Comparison of ENCODE assay signal across 14 cellular contexts in the genomic region with DNA sequence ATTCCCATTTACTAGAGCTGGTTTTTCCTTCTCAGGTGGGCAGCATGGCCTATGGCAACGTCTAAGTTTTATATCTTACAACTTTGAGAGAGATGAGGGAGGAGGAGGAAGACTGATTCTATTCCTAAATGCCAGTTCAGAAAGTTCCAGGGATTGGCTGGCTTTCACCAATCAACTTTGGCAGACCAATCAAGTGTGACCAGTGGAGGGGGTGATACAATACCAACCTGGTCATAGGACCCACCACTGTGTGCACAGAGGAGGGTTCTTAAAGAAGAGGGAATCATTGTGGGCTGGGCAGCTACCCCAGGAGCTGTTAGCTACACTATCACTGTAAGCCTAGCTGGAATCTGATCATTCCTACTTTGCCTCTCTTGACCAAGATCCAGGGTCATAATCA. TPM values are rescaled to one million over a fixed set of nuclear protein-coding genes. Genes with fewer than 3 reads are reported as not detected.
DNase-seq lines count a peak whose midpoint lies in the region; ATAC-seq and TF ChIP-seq lines count a peak whose summit lies in the region.
"Had no signal": no experiment of that assay in that cellular context is flagged by ENCODE, and none has a peak within 500 bp of the region (broad histone marks: within the 10 kb centered on the region; RNA-seq: fewer than 3 reads in every experiment).

No MANE protein-coding gene starts in this region.

- POLR2A ChIA-PET in MCF 10A (lab: Yijun Ruan, JAX), result interaction anchor here (0.7 to 21.8 kb wide), 6 partner anchors 9 to 121 kb away, joined by 3 to 513 read pairs (median 30); no protein-coding TSS in a partner anchor

- TF ChIP-seq CTCF in MCF 10A (IDR thresholded peaks at IDR 0.05; ENCODE audit: unreplicated experiment) (no peak), nephron (IDR thresholded peaks at IDR 0.05; ENCODE audit: unreplicated experiment in 3 of 3) (no peak), gastrocnemius medialis (IDR thresholded peaks at IDR 0.05 in 4 of 5, conservative IDR thresholded peaks at IDR 0.05 in 1 of 5) (no peak)

- intact Hi-C loops in MCF 10A (cut with micrococcal nuclease), result loop anchor here (2.0 kb wide), 1 partner anchor 16 kb away; no protein-coding TSS in a partner anchor
- intact Hi-C loops in gastrocnemius medialis (cut with DNase I; ENCODE audit: low total_unique reads), result no loop called here

- H3K36me3 ChIP-seq in ACC112 (ENCODE audit: insufficient read depth, low read length) (no peaks in the 10 kb centered on the region), gastrocnemius medialis (no peaks in the 10 kb centered on the region)

- no peak overlapping the region for H2AFZ ChIP-seq in ACC112 (ENCODE audit: low read length, unreplicated experiment)

- H3K4me1 Mint-ChIP-seq in MCF 10A (ENCODE audit: insufficient read depth, unreplicated experiment), result peaks cover 51% of the 10 kb centered on the region
- H3K4me1 Mint-ChIP-seq in nephron, result peaks cover 24% of the 10 kb centered on the region

- H3K4me3 ChIP-seq in ACC112 (ENCODE audit: low read depth, low read length), result peak overlapping the region; percentile 8
- no peak overlapping the region for H3K4me3 ChIP-seq in gastrocnemius medialis

- peak overlapping the region; percentile 98 for H3K27ac Mint-ChIP-seq in MCF 10A (ENCODE audit: low read depth, unreplicated experiment)
- H3K27ac Mint-ChIP-seq in nephron, result peak overlapping the region in 2 of 3 experiments; percentile 35 to 78
- H3K27ac Mint-ChIP-seq: CD4-positive, alpha-beta T cell had no signal

- in situ Hi-C loops in gastrocnemius medialis (cut with MboI; ENCODE audit: low sequenced_read_pairs in 4 of 4), result no loop called here

- H3K36me3 Mint-ChIP-seq in MCF 10A (ENCODE audit: insufficient read depth, unreplicated experiment), result no peaks in the 10 kb centered on the region
- H3K36me3 Mint-ChIP-seq in nephron (ENCODE audit: low read depth), result peaks cover 19% of the 10 kb centered on the region
- H3K36me3 Mint-ChIP-seq: naive thymus-derived CD8-positive, alpha-beta T cell had no signal

- H3K9me3 ChIP-seq in gastrocnemius medialis, result no peaks in the 10 kb centered on the region

- no peaks in the 10 kb centered on the region for H3K27me3 ChIP-seq in ACC112 (ENCODE audit: insufficient read depth, low read length)
- H3K27me3 ChIP-seq in gastrocnemius medialis, result no peaks in the 10 kb centered on the region

- H3K4me1 ChIP-seq in ACC112 (ENCODE audit: control insufficient read depth, insufficient read depth, low read length, unreplicated experiment), result peaks cover 52% of the 10 kb centered on the region
- H3K4me1 ChIP-seq in gastrocnemius medialis, result peaks cover 15 to 31% of the 10 kb centered on the region in 2 donors

- H3K4me3 Mint-ChIP-seq in MCF 10A (ENCODE audit: unreplicated experiment) (peak overlapping the region; percentile 6), nephron (no peak overlapping the region)
- H3K4me3 Mint-ChIP-seq: CD4-positive, alpha-beta T cell had no signal

- H3K9me3 Mint-ChIP-seq in MCF 10A (ENCODE audit: unreplicated experiment), result no peaks in the 10 kb centered on the region
- H3K9me3 Mint-ChIP-seq in nephron, result no peaks in the 10 kb centered on the region
- H3K9me3 Mint-ChIP-seq: CD4-positive, alpha-beta T cell; naive thymus-derived CD8-positive, alpha-beta T cell had no signal

- DNase-seq in LHCN-M2 (ENCODE audit: low read depth), result peak; percentile 81
- DNase-seq in MCF 10A (ENCODE audit: unreplicated experiment), result no peak
- no peak for DNase-seq in NCI-H1105 (lab: John Stamatoyannopoulos, UW)
- DNase-seq in gastrocnemius medialis, result no peak
- DNase-seq in NCI-H748 (lab: John Stamatoyannopoulos, UW; ENCODE audit: unreplicated experiment), result no peak
- DNase-seq: activated CD4-positive, alpha-beta T cell treated with anti-CD3 and anti-CD28 coated beads, Interleukin-2, amount 50 U/mL, for 48 hours; CD4-positive, alpha-beta T cell; GDM1; KG1; naive thymus-derived CD8-positive, alpha-beta T cell had no signal

- peak overlapping the region; percentile 98 for H3K27ac ChIP-seq in ACC112 (ENCODE audit: low read depth, low read length)
- H3K27ac ChIP-seq in gastrocnemius medialis, result peak overlapping the region in 1 of 4 donors; percentile 85

- TSS peak; percentile 47 for BruUV-seq in MCF 10A (replicated peaks; lab: Mats Ljungman, UMichigan)

- H3K27me3 Mint-ChIP-seq in MCF 10A (ENCODE audit: insufficient read depth, unreplicated experiment), result no peaks in the 10 kb centered on the region
- H3K27me3 Mint-ChIP-seq in nephron (ENCODE audit: low read depth), result no peaks in the 10 kb centered on the region
- H3K27me3 Mint-ChIP-seq: naive thymus-derived CD8-positive, alpha-beta T cell had no signal

- no peak for TF ChIP-seq POLR2A in gastrocnemius medialis (IDR thresholded peaks at IDR 0.05)

- no peak for ATAC-seq in gastrocnemius medialis
- no peak for ATAC-seq in esophagus mucosa

- CTCF ChIA-PET in MCF 10A (lab: Yijun Ruan, JAX), result interaction anchor here (0.6 to 21.3 kb wide), 7 partner anchors 9 to 335 kb away, joined by 3 to 564 read pairs (median 4); partner anchors contain the start of gene ALG9

- peaks cover 4% of the 10 kb centered on the region for H3K79me2 ChIP-seq in ACC112 (ENCODE audit: control insufficient read depth, insufficient read depth, low read length, unreplicated experiment)

RNA-seq across cellular contexts. Expression of gene DIXDC1, which starts 8.1 kb away (rescaled TPM):
- 17.0 and 17.1 TPM in 2 replicates for total RNA-seq in LHCN-M2 (2014; rRNA removed)
- 4.6 TPM for polyA plus RNA-seq in LHCN-M2 (2012)
- total RNA-seq in MCF 10A (2022), result 21.0 and 47.3 TPM in 2 replicates
- 10 to 100 TPM in 1 of 4 donors, 1 to 10 TPM in 3; 1.9 to 10.4 (median 5.0) TPM for total RNA-seq in gastrocnemius medialis
- 3.3 TPM for total RNA-seq in esophagus mucosa

RNA-seq across cellular contexts. Expression of gene C11orf52, which starts 26.5 kb away (rescaled TPM):
- total RNA-seq in LHCN-M2 (2014; rRNA removed) (1.2 and 2.1 TPM in 2 replicates), MCF 10A (2022) (1.3 and 2.0 TPM in 2 replicates), gastrocnemius medialis (10 to 100 TPM in 2 of 4 donors, 1 to 10 TPM in 2; 6.3 to 23.8 (median 11.9) TPM), esophagus mucosa (3.5 TPM)
- polyA plus RNA-seq in LHCN-M2 (2012), result 2.6 TPM
- total RNA-seq: CD4-positive, alpha-beta T cell; naive thymus-derived CD8-positive, alpha-beta T cell; T-helper 1 cell treated with Interleukin-12 subunit alpha and Interleukin-12 subunit beta and Interleukin-4 antibody, amounts not matched to agents 30 ng/mL and 1 ng/mL, for 36 hours had no signal
- polyA plus RNA-seq: naive thymus-derived CD8-positive, alpha-beta T cell had no signal

RNA-seq across cellular contexts. Expression of gene HSPB2, which starts 32.7 kb away (rescaled TPM):
- total RNA-seq in LHCN-M2 (2014; rRNA removed), result 0.58 and 1.6 TPM in 2 replicates
- 49.2 TPM for polyA plus RNA-seq in LHCN-M2 (2012)
- 0.23 TPM in 1 of 2 replicates, not detected in the other for total RNA-seq in MCF 10A (2022)
- total RNA-seq in gastrocnemius medialis, result 1 to 10 TPM in 3 of 4 donors, under 1 TPM in 1; 0.41 to 4.6 (median 2.4) TPM
- 0.32 TPM for total RNA-seq in esophagus mucosa
- total RNA-seq: CD4-positive, alpha-beta T cell; T-helper 1 cell treated with Interleukin-12 subunit alpha and Interleukin-12 subunit beta and Interleukin-4 antibody, amounts not matched to agents 30 ng/mL and 1 ng/mL, for 36 hours had no signal
- polyA plus RNA-seq: naive thymus-derived CD8-positive, alpha-beta T cell had no signal

RNA-seq across cellular contexts. Expression of gene CRYAB, which starts 33.6 kb away (rescaled TPM):
- total RNA-seq in LHCN-M2 (2014; rRNA removed) (69.9 and 70.6 TPM in 2 replicates), MCF 10A (2022) (1.2 and 2.5 TPM in 2 replicates), gastrocnemius medialis (1,000 to 10,000 TPM in 2 of 4 donors, 100 to 1,000 TPM in 2; 763 to 2,291 (median 1,427) TPM), esophagus mucosa (19.6 TPM)
- polyA plus RNA-seq in LHCN-M2 (2012), result 387 TPM
- total RNA-seq: CD4-positive, alpha-beta T cell; naive thymus-derived CD8-positive, alpha-beta T cell had no signal
- polyA plus RNA-seq: naive thymus-derived CD8-positive, alpha-beta T cell had no signal
